ENCODE assay signal across 9 cellular contexts in genomic region chr5:119366537-119366874, GRCh38. TPM values are rescaled to one million over a fixed set of nuclear protein-coding genes. Genes with fewer than 3 reads are reported as not detected.
A peak's percentile ranks its signal among the peaks of the same experiment; 100 is the strongest.
DNase-seq lines count a peak whose midpoint lies in the region; ATAC-seq, FAIRE-seq and TF ChIP-seq lines count a peak whose summit lies in the region.
"Had no signal": no experiment of that assay in that cellular context is flagged by ENCODE, and none has a peak within 500 bp of the region (broad histone marks: within the 10 kb centered on the region; RNA-seq: fewer than 3 reads in every experiment).

No MANE protein-coding gene starts in this region.

- no peak overlapping the region for H3K4me3 ChIP-seq in psoas muscle

- H3K4me3 Mint-ChIP-seq in naive thymus-derived CD8-positive, alpha-beta T cell: peak overlapping the region in 9 of 10 donors; percentile 30 to 70 (median 62)

- H3K9me3 Mint-ChIP-seq in naive thymus-derived CD8-positive, alpha-beta T cell: no peaks in the 10 kb centered on the region

- H3K9me3 ChIP-seq in psoas muscle: no peaks in the 10 kb centered on the region

- TF ChIP-seq POLR2A in GM12891 (IDR thresholded peaks at IDR 0.05; ENCODE audit: low read depth, low read length): no peak

- no peak for FAIRE-seq in GM12891 (lab: Jason Lieb, UNC)

- DNase-seq in GM12891 (ENCODE audit: insufficient read length, low spot score): no peak
- no peak for DNase-seq in RWPE1 (ENCODE audit: low spot score)
- peak in 1 of 10 donors; percentile 8 for DNase-seq in naive thymus-derived CD8-positive, alpha-beta T cell
- DNase-seq in psoas muscle: no peak
- DNase-seq in substantia nigra (lab: John Stamatoyannopoulos, UW): no peak
- no peak for DNase-seq in nucleus accumbens (lab: John Stamatoyannopoulos, UW)
- DNase-seq in stimulated activated CD4-positive, alpha-beta T cell treated with anti-CD3 and anti-CD28 coated beads, Interleukin-4, amount 100 ng/mL, for 4 hours: no peak
- DNase-seq: left cardiac atrium had no signal

- no peaks in the 10 kb centered on the region for H3K27me3 Mint-ChIP-seq in naive thymus-derived CD8-positive, alpha-beta T cell

- intact Hi-C loops in psoas muscle (cut with DNase I): no loop called here

- WGBS in psoas muscle, 3 donors: 41 to 74% (median 44%) methylated on average over 2 of the region's 2 CpGs

- H3K4me1 ChIP-seq in psoas muscle: no peaks in the 10 kb centered on the region

- TF ChIP-seq CTCF in RWPE1 (conservative IDR thresholded peaks at IDR 0.05; ENCODE audit: low read depth) (no peak), psoas muscle (IDR thresholded peaks at IDR 0.05) (no peak)

- H3K36me3 Mint-ChIP-seq in naive thymus-derived CD8-positive, alpha-beta T cell: peaks cover 0 to 43% (median 16%) of the 10 kb centered on the region in 3 donors

- H3K36me3 ChIP-seq in psoas muscle (ENCODE audit: insufficient read depth in 1 of 2, low read depth in 1 of 2): no peaks in the 10 kb centered on the region

- H3K27ac ChIP-seq in RWPE1 (peak overlapping the region; percentile 67), psoas muscle (no peak overlapping the region), substantia nigra (ENCODE audit: low read depth, low read length, poor library complexity, severe bottlenecking) (no peak overlapping the region)

- CTCF ChIA-PET in RWPE1 (lab: Yijun Ruan, JAX): interaction anchor here (0.6 to 1.3 kb wide), 4 partner anchors 9 to 1384 kb away, joined by 3 to 5 read pairs (median 4); no protein-coding TSS in a partner anchor

- POLR2A ChIA-PET in RWPE1 (lab: Yijun Ruan, JAX; ENCODE audit: low non-redundant PET): no interaction called here
- POLR2A ChIA-PET in naive thymus-derived CD8-positive, alpha-beta T cell (lab: Charles Lee): no interaction called here

- peak overlapping the region; percentile 58 to 92 (median 86) for H3K27ac Mint-ChIP-seq in naive thymus-derived CD8-positive, alpha-beta T cell

- peaks cover 48 to 97% (median 86%) of the 10 kb centered on the region in 4 donors for H3K4me1 Mint-ChIP-seq in naive thymus-derived CD8-positive, alpha-beta T cell

- no peaks in the 10 kb centered on the region for H3K27me3 ChIP-seq in psoas muscle (ENCODE audit: insufficient read depth in 3 of 3, low read length in 2 of 3)

- ATAC-seq in GM21529 (IDR thresholded peaks at IDR 0.05; ENCODE audit: unreplicated experiment): peak; percentile 33
- peak in 1 of 2 donors; percentile 58 for ATAC-seq in naive thymus-derived CD8-positive, alpha-beta T cell
- ATAC-seq in psoas muscle: no peak

TF ChIP-seq in GM12891, 5 proteins besides CTCF, POLR2A, EP300 and RAD21:
- TF ChIP-seq TAF1 (IDR thresholded peaks at IDR 0.05; ENCODE audit: low read depth, low read length) (no peak), POLR2AphosphoS5 (IDR thresholded peaks at IDR 0.05; ENCODE audit: low read depth, low read length) (no peak), POU2F2 (IDR thresholded peaks at IDR 0.05; ENCODE audit: low read depth, low read length) (peak; percentile 63; the same call in 1 of the 2 replicates)

RNA-seq across cellular contexts. Expression of gene TNFAIP8, which starts 10.7 kb away (rescaled TPM):
- 82.8 TPM for polyA plus RNA-seq in GM12891 (2012; ENCODE audit: low read depth, missing spikeins)
- 100 to 1,000 TPM; 176 to 177 TPM for total RNA-seq in naive thymus-derived CD8-positive, alpha-beta T cell
- polyA plus RNA-seq in naive thymus-derived CD8-positive, alpha-beta T cell: 100 to 1,000 TPM; 175 to 220 (median 188) TPM
- 1 to 10 TPM in 3 of 4 donors, under 1 TPM in 1; 0.73 to 2.5 (median 2.1) TPM for total RNA-seq in psoas muscle
- polyA plus RNA-seq in psoas muscle: 1 to 10 TPM; 1.2 to 1.6 (median 1.5) TPM

Comparison
In these comparisons a context has a peak if more than half of its experiments do, and no peak if none do; other contexts are left out.
1. RNA of gene TNFAIP8, which starts 10.7 kb away (total RNA-seq): 176 to 177 TPM in naive thymus-derived CD8-positive, alpha-beta T cell; 0.73 to 2.5 TPM in psoas muscle; every median in the first group is over 10 times any median in the second.